ENCODE assay signal across 1 cellular context in genomic region chr1:8097908-8098307, GRCh38.
TF ChIP-seq lines count a peak whose summit lies in the region.

No MANE protein-coding gene starts in this region.

TF ChIP-seq in GM23338, 12 proteins besides CTCF, POLR2A, EP300 and RAD21 (continued from another document):
- TF ChIP-seq ZNF462 (CRISPR knock-in tag; IDR thresholded peaks at IDR 0.05) (no peak), POLR2AphosphoS5 (IDR thresholded peaks at IDR 0.05; ENCODE audit: low read depth) (no peak), REST (IDR thresholded peaks at IDR 0.05; ENCODE audit: unreplicated experiment) (no peak), ZNF114 (CRISPR knock-in tag; IDR thresholded peaks at IDR 0.05) (no peak)
